ENCODE assay signal across 1 cellular context in the genomic region with DNA sequence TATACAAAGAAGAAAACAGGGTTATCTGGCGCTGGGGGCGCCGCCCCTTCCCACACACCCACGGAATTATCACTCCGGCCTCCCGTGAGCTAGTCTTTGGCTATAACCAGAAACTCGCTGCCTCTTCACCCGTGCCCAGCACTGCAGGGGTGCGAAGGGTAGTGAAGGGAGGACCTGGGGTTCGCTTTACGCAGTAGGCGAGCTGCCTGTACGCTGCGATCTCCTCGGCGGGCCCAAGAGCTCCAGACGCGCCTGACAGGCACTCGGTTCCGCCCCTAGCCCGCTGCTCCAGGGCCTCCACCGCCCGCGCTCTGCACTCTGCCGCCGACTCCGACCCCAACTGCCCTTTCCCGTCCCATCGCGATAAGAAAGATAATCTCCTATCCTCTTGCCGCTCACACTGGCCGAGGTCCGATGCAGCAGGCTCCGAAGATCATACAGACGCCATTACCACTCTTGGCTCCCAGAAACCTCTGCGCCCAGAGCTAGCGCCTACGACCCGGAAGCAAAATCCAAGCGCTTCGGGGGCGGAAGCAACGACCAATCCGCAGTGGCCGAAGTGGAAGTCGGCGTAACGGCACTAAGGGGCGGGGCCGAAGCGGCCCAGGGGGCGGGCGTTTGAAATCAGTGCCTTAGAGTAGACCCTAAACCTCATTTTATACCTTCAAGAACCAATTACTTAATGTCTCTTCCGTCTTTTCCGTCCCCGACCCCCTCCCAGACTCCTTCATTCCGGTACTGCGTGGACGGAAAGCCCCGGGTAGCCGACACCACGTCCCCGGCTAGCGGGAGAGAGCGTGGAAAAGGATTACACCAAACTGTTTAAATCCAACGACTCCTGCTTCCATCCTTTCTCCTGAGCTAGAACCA.
TF ChIP-seq lines count a peak whose summit lies in the region.

A gene (minus strand): TSS at position 458 of the 870 bp plus-strand sequence. CDS start 1,371 bp downstream, outside the sequence.
A gene (plus strand): TSS at position 611 of the 870 bp plus-strand sequence. CDS start 23,664 bp downstream, outside the sequence.

TF ChIP-seq in HepG2, 621 proteins besides CTCF, POLR2A, EP300 and RAD21 (continued from another document and continues in another):
- TF ChIP-seq, protein P1, sequence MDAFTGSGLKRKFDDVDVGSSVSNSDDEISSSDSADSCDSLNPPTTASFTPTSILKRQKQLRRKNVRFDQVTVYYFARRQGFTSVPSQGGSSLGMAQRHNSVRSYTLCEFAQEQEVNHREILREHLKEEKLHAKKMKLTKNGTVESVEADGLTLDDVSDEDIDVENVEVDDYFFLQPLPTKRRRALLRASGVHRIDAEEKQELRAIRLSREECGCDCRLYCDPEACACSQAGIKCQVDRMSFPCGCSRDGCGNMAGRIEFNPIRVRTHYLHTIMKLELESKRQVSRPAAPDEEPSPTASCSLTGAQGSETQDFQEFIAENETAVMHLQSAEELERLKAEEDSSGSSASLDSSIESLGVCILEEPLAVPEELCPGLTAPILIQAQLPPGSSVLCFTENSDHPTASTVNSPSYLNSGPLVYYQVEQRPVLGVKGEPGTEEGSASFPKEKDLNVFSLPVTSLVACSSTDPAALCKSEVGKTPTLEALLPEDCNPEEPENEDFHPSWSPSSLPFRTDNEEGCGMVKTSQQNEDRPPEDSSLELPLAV (CRISPR knock-in tag; conservative IDR thresholded peaks at IDR 0.05; ENCODE audit: low read depth), result no peak
- TF ChIP-seq MXI1 (IDR thresholded peaks at IDR 0.05; ENCODE audit: borderline replicate concordance, low read depth, low read length) (peak; percentile 22; the same call in 1 of the 3 replicates), AKAP8 (CRISPR knock-in tag; IDR thresholded peaks at IDR 0.05) (no peak), ZFP90 (CRISPR knock-in tag; IDR thresholded peaks at IDR 0.05; ENCODE audit: borderline replicate concordance) (no peak; the same call in 1 of the 2 replicates), ZFP36 (IDR thresholded peaks at IDR 0.05; ENCODE audit: borderline replicate concordance, low read depth, low read length, partially characterized antibody) (no peak), ZNF724P (CRISPR knock-in tag; IDR thresholded peaks at IDR 0.05; ENCODE audit: borderline replicate concordance) (no peak), FOXC1 (CRISPR knock-in tag; IDR thresholded peaks at IDR 0.05; ENCODE audit: borderline replicate concordance) (peak; percentile 26; the same call in 1 of the 2 replicates), ZNF569 (CRISPR knock-in tag; IDR thresholded peaks at IDR 0.05; ENCODE audit: borderline replicate concordance) (no peak), PHB2 (IDR thresholded peaks at IDR 0.05; ENCODE audit: partially characterized antibody) (no peak), ZNF879 (CRISPR knock-in tag; IDR thresholded peaks at IDR 0.05) (no peak), TCF12 (IDR thresholded peaks at IDR 0.05) (no peak), TCF12 (CRISPR knock-in tag; IDR thresholded peaks at IDR 0.05) (0 out of 2 replicates have a peak, but pooled peaks have one; percentile 38), PHF8 (CRISPR knock-in tag; IDR thresholded peaks at IDR 0.05) (peak; percentile 98), ZNF253 (CRISPR knock-in tag; IDR thresholded peaks at IDR 0.05; ENCODE audit: borderline replicate concordance) (no peak), ZSCAN20 (CRISPR knock-in tag; IDR thresholded peaks at IDR 0.05; ENCODE audit: borderline replicate concordance) (no peak), RCOR2 (CRISPR knock-in tag; IDR thresholded peaks at IDR 0.05) (no peak), HNF4A (CRISPR knock-in tag; IDR thresholded peaks at IDR 0.05) (no peak; the same call in 1 of the 2 replicates), ZNF780A (CRISPR knock-in tag; IDR thresholded peaks at IDR 0.05) (no peak), SP5 (CRISPR knock-in tag; IDR thresholded peaks at IDR 0.05; ENCODE audit: borderline replicate concordance, low read depth) (0 out of 2 replicates have a peak, but pooled peaks have one; percentile 54), MTA3 (CRISPR knock-in tag; IDR thresholded peaks at IDR 0.05) (no peak), ZNF333 (CRISPR knock-in tag; IDR thresholded peaks at IDR 0.05; ENCODE audit: borderline replicate concordance) (no peak; the same call in 1 of the 2 replicates), BRD4 (CRISPR knock-in tag; IDR thresholded peaks at IDR 0.05) (no peak), SALL1 (CRISPR knock-in tag; IDR thresholded peaks at IDR 0.05) (peak; percentile 76)
- TF ChIP-seq, protein P2, sequence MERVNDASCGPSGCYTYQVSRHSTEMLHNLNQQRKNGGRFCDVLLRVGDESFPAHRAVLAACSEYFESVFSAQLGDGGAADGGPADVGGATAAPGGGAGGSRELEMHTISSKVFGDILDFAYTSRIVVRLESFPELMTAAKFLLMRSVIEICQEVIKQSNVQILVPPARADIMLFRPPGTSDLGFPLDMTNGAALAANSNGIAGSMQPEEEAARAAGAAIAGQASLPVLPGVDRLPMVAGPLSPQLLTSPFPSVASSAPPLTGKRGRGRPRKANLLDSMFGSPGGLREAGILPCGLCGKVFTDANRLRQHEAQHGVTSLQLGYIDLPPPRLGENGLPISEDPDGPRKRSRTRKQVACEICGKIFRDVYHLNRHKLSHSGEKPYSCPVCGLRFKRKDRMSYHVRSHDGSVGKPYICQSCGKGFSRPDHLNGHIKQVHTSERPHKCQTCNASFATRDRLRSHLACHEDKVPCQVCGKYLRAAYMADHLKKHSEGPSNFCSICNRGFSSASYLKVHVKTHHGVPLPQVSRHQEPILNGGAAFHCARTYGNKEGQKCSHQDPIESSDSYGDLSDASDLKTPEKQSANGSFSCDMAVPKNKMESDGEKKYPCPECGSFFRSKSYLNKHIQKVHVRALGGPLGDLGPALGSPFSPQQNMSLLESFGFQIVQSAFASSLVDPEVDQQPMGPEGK (CRISPR knock-in tag; IDR thresholded peaks at IDR 0.05), result peak; percentile 55
- TF ChIP-seq, protein P3, sequence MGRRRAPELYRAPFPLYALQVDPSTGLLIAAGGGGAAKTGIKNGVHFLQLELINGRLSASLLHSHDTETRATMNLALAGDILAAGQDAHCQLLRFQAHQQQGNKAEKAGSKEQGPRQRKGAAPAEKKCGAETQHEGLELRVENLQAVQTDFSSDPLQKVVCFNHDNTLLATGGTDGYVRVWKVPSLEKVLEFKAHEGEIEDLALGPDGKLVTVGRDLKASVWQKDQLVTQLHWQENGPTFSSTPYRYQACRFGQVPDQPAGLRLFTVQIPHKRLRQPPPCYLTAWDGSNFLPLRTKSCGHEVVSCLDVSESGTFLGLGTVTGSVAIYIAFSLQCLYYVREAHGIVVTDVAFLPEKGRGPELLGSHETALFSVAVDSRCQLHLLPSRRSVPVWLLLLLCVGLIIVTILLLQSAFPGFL (CRISPR knock-in tag; IDR thresholded peaks at IDR 0.05), result no peak
- TF ChIP-seq, protein P4, sequence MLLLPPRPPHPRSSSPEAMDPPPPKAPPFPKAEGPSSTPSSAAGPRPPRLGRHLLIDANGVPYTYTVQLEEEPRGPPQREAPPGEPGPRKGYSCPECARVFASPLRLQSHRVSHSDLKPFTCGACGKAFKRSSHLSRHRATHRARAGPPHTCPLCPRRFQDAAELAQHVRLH (CRISPR knock-in tag; IDR thresholded peaks at IDR 0.05; ENCODE audit: borderline replicate concordance, low read depth), result no peak
- TF ChIP-seq, protein P5, sequence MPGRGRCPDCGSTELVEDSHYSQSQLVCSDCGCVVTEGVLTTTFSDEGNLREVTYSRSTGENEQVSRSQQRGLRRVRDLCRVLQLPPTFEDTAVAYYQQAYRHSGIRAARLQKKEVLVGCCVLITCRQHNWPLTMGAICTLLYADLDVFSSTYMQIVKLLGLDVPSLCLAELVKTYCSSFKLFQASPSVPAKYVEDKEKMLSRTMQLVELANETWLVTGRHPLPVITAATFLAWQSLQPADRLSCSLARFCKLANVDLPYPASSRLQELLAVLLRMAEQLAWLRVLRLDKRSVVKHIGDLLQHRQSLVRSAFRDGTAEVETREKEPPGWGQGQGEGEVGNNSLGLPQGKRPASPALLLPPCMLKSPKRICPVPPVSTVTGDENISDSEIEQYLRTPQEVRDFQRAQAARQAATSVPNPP (CRISPR knock-in tag; IDR thresholded peaks at IDR 0.05), result no peak
- TF ChIP-seq, protein P6, sequence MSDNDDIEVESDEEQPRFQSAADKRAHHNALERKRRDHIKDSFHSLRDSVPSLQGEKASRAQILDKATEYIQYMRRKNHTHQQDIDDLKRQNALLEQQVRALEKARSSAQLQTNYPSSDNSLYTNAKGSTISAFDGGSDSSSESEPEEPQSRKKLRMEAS (IDR thresholded peaks at IDR 0.05), result peak; percentile 69
- TF ChIP-seq, protein P7, sequence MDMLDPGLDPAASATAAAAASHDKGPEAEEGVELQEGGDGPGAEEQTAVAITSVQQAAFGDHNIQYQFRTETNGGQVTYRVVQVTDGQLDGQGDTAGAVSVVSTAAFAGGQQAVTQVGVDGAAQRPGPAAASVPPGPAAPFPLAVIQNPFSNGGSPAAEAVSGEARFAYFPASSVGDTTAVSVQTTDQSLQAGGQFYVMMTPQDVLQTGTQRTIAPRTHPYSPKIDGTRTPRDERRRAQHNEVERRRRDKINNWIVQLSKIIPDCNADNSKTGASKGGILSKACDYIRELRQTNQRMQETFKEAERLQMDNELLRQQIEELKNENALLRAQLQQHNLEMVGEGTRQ (IDR thresholded peaks at IDR 0.05; ENCODE audit: low read depth, low read length), result no peak
- TF ChIP-seq, protein P7 (CRISPR knock-in tag; IDR thresholded peaks at IDR 0.05; ENCODE audit: borderline replicate concordance), result no peak
- TF ChIP-seq, protein P8, sequence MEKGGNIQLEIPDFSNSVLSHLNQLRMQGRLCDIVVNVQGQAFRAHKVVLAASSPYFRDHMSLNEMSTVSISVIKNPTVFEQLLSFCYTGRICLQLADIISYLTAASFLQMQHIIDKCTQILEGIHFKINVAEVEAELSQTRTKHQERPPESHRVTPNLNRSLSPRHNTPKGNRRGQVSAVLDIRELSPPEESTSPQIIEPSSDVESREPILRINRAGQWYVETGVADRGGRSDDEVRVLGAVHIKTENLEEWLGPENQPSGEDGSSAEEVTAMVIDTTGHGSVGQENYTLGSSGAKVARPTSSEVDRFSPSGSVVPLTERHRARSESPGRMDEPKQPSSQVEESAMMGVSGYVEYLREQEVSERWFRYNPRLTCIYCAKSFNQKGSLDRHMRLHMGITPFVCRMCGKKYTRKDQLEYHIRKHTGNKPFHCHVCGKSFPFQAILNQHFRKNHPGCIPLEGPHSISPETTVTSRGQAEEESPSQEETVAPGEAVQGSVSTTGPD (CRISPR knock-in tag; IDR thresholded peaks at IDR 0.05), result no peak
- TF ChIP-seq, protein P9, sequence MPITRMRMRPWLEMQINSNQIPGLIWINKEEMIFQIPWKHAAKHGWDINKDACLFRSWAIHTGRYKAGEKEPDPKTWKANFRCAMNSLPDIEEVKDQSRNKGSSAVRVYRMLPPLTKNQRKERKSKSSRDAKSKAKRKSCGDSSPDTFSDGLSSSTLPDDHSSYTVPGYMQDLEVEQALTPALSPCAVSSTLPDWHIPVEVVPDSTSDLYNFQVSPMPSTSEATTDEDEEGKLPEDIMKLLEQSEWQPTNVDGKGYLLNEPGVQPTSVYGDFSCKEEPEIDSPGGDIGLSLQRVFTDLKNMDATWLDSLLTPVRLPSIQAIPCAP (CRISPR knock-in tag; IDR thresholded peaks at IDR 0.05; ENCODE audit: low read depth), result no peak
- TF ChIP-seq, protein P10, sequence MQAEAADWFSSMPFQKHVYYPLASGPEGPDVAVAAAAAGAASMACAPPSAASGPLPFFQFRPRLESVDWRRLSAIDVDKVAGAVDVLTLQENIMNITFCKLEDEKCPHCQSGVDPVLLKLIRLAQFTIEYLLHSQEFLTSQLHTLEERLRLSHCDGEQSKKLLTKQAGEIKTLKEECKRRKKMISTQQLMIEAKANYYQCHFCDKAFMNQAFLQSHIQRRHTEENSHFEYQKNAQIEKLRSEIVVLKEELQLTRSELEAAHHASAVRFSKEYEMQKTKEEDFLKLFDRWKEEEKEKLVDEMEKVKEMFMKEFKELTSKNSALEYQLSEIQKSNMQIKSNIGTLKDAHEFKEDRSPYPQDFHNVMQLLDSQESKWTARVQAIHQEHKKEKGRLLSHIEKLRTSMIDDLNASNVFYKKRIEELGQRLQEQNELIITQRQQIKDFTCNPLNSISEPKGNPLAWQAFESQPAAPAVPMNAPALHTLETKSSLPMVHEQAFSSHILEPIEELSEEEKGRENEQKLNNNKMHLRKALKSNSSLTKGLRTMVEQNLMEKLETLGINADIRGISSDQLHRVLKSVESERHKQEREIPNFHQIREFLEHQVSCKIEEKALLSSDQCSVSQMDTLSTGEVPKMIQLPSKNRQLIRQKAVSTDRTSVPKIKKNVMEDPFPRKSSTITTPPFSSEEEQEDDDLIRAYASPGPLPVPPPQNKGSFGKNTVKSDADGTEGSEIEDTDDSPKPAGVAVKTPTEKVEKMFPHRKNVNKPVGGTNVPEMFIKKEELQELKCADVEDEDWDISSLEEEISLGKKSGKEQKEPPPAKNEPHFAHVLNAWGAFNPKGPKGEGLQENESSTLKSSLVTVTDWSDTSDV (CRISPR knock-in tag; IDR thresholded peaks at IDR 0.05), result no peak
- TF ChIP-seq, protein P11, sequence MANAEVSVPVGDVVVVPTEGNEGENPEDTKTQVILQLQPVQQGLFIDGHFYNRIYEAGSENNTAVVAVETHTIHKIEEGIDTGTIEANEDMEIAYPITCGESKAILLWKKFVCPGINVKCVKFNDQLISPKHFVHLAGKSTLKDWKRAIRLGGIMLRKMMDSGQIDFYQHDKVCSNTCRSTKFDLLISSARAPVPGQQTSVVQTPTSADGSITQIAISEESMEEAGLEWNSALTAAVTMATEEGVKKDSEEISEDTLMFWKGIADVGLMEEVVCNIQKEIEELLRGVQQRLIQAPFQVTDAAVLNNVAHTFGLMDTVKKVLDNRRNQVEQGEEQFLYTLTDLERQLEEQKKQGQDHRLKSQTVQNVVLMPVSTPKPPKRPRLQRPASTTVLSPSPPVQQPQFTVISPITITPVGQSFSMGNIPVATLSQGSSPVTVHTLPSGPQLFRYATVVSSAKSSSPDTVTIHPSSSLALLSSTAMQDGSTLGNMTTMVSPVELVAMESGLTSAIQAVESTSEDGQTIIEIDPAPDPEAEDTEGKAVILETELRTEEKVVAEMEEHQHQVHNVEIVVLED (CRISPR knock-in tag; IDR thresholded peaks at IDR 0.05; ENCODE audit: borderline replicate concordance), result peak; percentile 94
- TF ChIP-seq, protein P12, sequence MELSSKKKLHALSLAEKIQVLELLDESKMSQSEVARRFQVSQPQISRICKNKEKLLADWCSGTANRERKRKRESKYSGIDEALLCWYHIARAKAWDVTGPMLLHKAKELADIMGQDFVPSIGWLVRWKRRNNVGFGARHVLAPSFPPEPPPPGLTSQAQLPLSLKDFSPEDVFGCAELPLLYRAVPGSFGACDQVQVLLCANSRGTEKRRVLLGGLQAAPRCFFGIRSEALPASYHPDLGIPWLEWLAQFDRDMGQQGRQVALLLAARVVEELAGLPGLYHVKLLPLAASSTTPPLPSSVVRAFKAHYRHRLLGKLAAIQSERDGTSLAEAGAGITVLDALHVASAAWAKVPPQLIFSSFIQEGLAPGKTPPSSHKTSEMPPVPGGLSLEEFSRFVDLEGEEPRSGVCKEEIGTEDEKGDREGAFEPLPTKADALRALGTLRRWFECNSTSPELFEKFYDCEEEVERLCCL (CRISPR knock-in tag; IDR thresholded peaks at IDR 0.05; ENCODE audit: borderline replicate concordance), result no peak; the same call in 1 of the 2 replicates
